ENCODE assay signal across 1 cellular context in the genomic region with DNA sequence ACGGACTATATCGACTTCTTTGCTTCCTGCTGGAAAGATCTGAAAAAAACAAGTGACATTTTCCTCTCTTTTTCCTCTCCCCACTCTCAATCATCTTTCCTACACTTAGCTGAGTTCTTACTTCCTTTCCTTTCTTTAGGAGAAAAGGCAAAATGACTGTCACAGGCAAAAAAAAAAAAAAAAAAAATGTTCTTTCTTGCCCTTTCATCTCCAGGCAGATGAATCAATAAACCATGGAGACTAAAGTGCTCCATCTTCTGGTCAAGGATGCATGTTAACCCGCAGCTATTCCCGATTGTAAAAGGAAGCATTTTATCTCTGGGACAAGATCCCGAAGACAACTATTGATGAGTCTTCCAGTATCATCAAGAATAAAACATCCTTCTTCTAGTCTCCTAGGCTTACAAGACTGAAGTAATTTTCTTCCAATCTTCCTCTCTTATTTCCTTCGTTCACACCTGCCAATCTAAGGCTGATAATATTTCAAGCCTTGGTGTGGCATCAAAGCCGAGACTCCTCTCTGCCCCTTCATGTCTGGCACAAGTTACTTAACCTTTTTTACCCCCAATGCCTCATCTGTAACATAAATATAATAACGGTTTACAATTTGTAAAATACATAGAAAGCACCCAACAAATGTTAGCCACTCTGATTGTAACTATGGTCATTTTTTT.
TF ChIP-seq lines count a peak whose summit lies in the region.

No MANE protein-coding gene starts in this region.

TF ChIP-seq in K562, 482 proteins besides CTCF, POLR2A, EP300 and RAD21 (continued from another document):
- TF ChIP-seq, protein P1, sequence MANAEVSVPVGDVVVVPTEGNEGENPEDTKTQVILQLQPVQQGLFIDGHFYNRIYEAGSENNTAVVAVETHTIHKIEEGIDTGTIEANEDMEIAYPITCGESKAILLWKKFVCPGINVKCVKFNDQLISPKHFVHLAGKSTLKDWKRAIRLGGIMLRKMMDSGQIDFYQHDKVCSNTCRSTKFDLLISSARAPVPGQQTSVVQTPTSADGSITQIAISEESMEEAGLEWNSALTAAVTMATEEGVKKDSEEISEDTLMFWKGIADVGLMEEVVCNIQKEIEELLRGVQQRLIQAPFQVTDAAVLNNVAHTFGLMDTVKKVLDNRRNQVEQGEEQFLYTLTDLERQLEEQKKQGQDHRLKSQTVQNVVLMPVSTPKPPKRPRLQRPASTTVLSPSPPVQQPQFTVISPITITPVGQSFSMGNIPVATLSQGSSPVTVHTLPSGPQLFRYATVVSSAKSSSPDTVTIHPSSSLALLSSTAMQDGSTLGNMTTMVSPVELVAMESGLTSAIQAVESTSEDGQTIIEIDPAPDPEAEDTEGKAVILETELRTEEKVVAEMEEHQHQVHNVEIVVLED (CRISPR knock-in tag; IDR thresholded peaks at IDR 0.05), result no peak
- no peak for TF ChIP-seq GABPB1 (CRISPR knock-in tag; IDR thresholded peaks at IDR 0.05)
- TF ChIP-seq DACH1 (IDR thresholded peaks at IDR 0.05; ENCODE audit: partially characterized antibody), result no peak
